In the genomic region with DNA sequence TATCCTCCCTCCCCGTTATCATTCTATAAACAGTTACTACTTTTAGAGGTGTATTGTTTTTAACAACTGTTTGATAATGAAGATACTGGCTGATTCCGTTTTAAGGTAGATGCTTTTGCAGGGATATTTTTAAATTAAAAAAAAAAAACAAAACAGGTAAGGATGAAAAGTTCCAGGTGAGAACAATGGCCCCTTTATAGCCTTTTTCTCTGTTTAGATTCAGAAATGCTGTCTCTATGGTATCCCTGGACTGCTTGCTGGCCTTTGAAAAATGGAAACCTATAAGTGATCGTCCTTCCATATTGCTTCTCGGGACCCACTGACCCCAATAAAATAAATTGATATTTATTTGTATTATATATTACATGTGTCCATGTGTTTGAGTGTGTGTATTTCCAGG, we compare ENCODE assay signal across 1 cellular context.
TF ChIP-seq lines count a peak whose summit lies in the region.

No MANE protein-coding gene starts in this region.

TF ChIP-seq in IMR-90, 13 proteins besides CTCF, POLR2A, EP300 and RAD21:
- TF ChIP-seq BHLHE40 (IDR thresholded peaks at IDR 0.05; ENCODE audit: low read depth, low read length): no peak
